Comparison of ENCODE assay signal across 22 cellular contexts in the genomic region with DNA sequence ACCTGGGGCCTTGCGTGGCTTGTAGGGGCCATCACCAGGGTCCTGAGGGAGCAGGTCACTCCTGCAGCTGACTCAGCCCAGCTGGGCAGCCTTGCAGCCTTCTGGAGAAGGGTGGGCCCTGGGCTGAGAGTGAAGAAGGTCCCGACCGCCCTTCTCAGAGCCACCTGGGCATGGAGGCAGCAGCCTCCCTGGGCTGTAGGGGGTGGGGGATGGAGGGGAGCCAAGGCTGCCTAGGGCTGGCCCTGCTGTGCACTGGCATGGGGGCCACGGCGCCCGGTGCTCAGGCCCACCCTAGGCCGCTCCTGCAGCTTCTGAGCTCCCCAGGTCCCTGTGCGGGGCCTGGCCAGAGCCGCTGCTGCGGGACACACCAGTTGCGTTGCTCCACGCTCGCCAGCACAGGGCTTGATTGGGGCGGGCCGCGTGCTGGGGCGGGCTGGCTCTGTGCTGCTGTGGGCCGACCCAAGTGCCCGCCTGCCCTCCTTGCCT.
DNase-seq lines count a peak whose midpoint lies in the region; ATAC-seq and TF ChIP-seq lines count a peak whose summit lies in the region.
"Had no signal": no experiment of that assay in that cellular context is flagged by ENCODE, and none has a peak within 500 bp of the region (broad histone marks: within the 10 kb centered on the region; RNA-seq: fewer than 3 reads in every experiment).

No MANE protein-coding gene starts in this region.

- no peak overlapping the region for H2AFZ ChIP-seq in osteoblast (ENCODE audit: low read length)

- no peaks in the 10 kb centered on the region for H3K36me3 ChIP-seq in osteoblast (ENCODE audit: insufficient read depth, low read length)
- no peaks in the 10 kb centered on the region for H3K36me3 ChIP-seq in upper lobe of right lung
- H3K36me3 ChIP-seq: cardiac muscle cell, MG63, right lobe of liver had no signal

- TF ChIP-seq CTCF in dorsolateral prefrontal cortex (IDR thresholded peaks at IDR 0.05 in 54 of 56, conservative IDR thresholded peaks at IDR 0.05 in 2 of 56; ENCODE audit: low read depth in 1 of 56, partially characterized antibody in 56 of 56): no peak
- no peak for TF ChIP-seq CTCF in osteoblast (IDR thresholded peaks at IDR 0.05; ENCODE audit: extremely low read depth, low read depth, low read length)
- TF ChIP-seq CTCF in upper lobe of right lung (IDR thresholded peaks at IDR 0.05): no peak

- H3K9me3 ChIP-seq in osteoblast (ENCODE audit: low read depth, low read length) (no peaks in the 10 kb centered on the region), upper lobe of right lung (no peaks in the 10 kb centered on the region)
- H3K9me3 ChIP-seq: MG63, right lobe of liver had no signal

- DNase-seq in activated naive CD4-positive, alpha-beta T cell treated with anti-CD3 and anti-CD28 coated beads, Interleukin-2, amount 50 U/mL, for 16 hours: peak; percentile 6
- DNase-seq in activated naive CD4-positive, alpha-beta T cell treated with Interleukin-2 at 50 U/mL for 16 hours: no peak
- DNase-seq in dorsolateral prefrontal cortex: peak in 7 of 10 donors; percentile 5 to 41 (median 19)
- peak; percentile 63 for DNase-seq in osteoblast (ENCODE audit: insufficient read length, low spot score, missing footprints)
- DNase-seq in upper lobe of right lung: peak; percentile 54
- no peak for DNase-seq in hypothalamus (lab: John Stamatoyannopoulos, UW)
- DNase-seq in GM03348 (ENCODE audit: low spot score): no peak
- no peak for DNase-seq in stimulated activated CD8-positive, alpha-beta memory T cell treated with anti-CD3 and anti-CD28 coated beads, Interleukin-4, amount 100 ng/mL, for 48 hours
- DNase-seq: activated CD4-positive, alpha-beta T cell treated with anti-CD3 and anti-CD28 coated beads, Interleukin-2, amount 50 U/mL, for 4 hours; activated naive CD4-positive, alpha-beta T cell; activated T-cell treated with anti-CD3 and anti-CD28 coated beads, Interleukin-2, amount 50 U/mL, for 4 hours; EL; HFFc6; MG63; NCI-H1417 treated with DMSO at 0.1 percent for 48 hours; NCI-H510A treated with DMSO at 0.1 percent for 48 hours; nucleus accumbens; T-helper 2 cell had no signal

- ATAC-seq in upper lobe of right lung: peak; percentile 6
- ATAC-seq: activated T-cell treated with anti-CD3 and anti-CD28 coated beads, Interleukin-2, amount 50 U/mL, for 4 hours had no signal

- H3K4me1 ChIP-seq in osteoblast (ENCODE audit: insufficient read depth, low read length): no peaks in the 10 kb centered on the region
- no peaks in the 10 kb centered on the region for H3K4me1 ChIP-seq in upper lobe of right lung
- H3K4me1 ChIP-seq: right lobe of liver had no signal

- H3K4me3 ChIP-seq in dorsolateral prefrontal cortex (no peak overlapping the region), osteoblast (ENCODE audit: insufficient read depth, low read length) (no peak overlapping the region), upper lobe of right lung (no peak overlapping the region)
- H3K4me3 ChIP-seq: cardiac muscle cell, MG63, right lobe of liver, SK-N-MC had no signal

- H3K27me3 ChIP-seq in dorsolateral prefrontal cortex (peaks cover 0 to 7% (median 0%) of the 10 kb centered on the region in 45 donors), osteoblast (ENCODE audit: insufficient read depth, low read length) (peaks cover 23% of the 10 kb centered on the region), upper lobe of right lung (peaks cover 14% of the 10 kb centered on the region)
- H3K27me3 ChIP-seq: cardiac muscle cell, right lobe of liver had no signal

- H3K27ac ChIP-seq in dorsolateral prefrontal cortex (no peak overlapping the region), osteoblast (ENCODE audit: low read depth, low read length) (no peak overlapping the region), upper lobe of right lung (no peak overlapping the region)
- H3K27ac ChIP-seq: cardiac muscle cell, right lobe of liver, SK-N-MC, VCaP had no signal

- no peaks in the 10 kb centered on the region for H4K20me1 ChIP-seq in osteoblast (ENCODE audit: insufficient read depth, low read length)

- intact Hi-C loops in dorsolateral prefrontal cortex (cut with DNase I) (no loop called here), upper lobe of right lung (cut with DNase I) (no loop called here)

- H3K79me2 ChIP-seq in osteoblast (ENCODE audit: insufficient read depth, low read length): no peaks in the 10 kb centered on the region

- H3K4me2 ChIP-seq in osteoblast (ENCODE audit: insufficient read depth, low read length): no peak overlapping the region

Comparison
In these comparisons a context has a peak if more than half of its experiments do, and no peak if none do; other contexts are left out.
1. DNase-seq: peak in activated naive CD4-positive, alpha-beta T cell treated with anti-CD3 and anti-CD28 coated beads, Interleukin-2, amount 50 U/mL, for 16 hours (single experiment), dorsolateral prefrontal cortex (7 of 10), osteoblast (single experiment) and upper lobe of right lung (single experiment); none in activated naive CD4-positive, alpha-beta T cell treated with Interleukin-2 at 50 U/mL for 16 hours (single experiment), hypothalamus (0 of 51), GM03348 (single experiment) and stimulated activated CD8-positive, alpha-beta memory T cell treated with anti-CD3 and anti-CD28 coated beads, Interleukin-4, amount 100 ng/mL, for 48 hours (single experiment).